Comparison of ENCODE assay signal across 1 cellular context in the genomic region with DNA sequence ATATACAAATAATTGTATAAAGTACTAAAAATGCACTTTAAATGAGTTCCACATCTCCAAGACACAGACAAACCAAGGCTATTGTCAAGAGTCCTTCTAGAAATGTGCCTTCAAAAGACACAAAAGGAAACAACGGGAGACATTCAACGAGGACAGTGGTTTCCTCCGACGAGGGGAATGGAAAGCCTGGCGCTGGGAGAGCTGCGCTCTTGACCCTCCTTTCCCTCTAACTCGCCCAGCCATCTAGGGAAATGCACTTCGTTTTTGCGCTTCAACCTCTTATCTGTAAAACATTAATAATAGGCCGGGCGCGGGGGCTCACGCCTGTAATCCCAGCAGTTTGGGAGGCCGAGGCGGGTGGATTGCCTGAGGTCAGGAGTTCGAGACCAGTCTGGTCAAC.
TF ChIP-seq lines count a peak whose summit lies in the region.

No MANE protein-coding gene starts in this region.

TF ChIP-seq in GM23338, 12 proteins besides CTCF, POLR2A, EP300 and RAD21 (continued from another document):
- TF ChIP-seq ZNF331 (CRISPR knock-in tag; IDR thresholded peaks at IDR 0.05; ENCODE audit: low read depth) (no peak), ZNF114 (CRISPR knock-in tag; IDR thresholded peaks at IDR 0.05) (no peak), EZH2phosphoT487 (IDR thresholded peaks at IDR 0.05; ENCODE audit: unreplicated experiment) (no peak), EZH2 (IDR thresholded peaks at IDR 0.05; ENCODE audit: low read depth, unreplicated experiment) (no peak), CREB1 (CRISPR knock-in tag; IDR thresholded peaks at IDR 0.05; ENCODE audit: low read depth) (no peak), NANOG (IDR thresholded peaks at IDR 0.05; ENCODE audit: borderline replicate concordance) (no peak)
- TF ChIP-seq, protein P1, sequence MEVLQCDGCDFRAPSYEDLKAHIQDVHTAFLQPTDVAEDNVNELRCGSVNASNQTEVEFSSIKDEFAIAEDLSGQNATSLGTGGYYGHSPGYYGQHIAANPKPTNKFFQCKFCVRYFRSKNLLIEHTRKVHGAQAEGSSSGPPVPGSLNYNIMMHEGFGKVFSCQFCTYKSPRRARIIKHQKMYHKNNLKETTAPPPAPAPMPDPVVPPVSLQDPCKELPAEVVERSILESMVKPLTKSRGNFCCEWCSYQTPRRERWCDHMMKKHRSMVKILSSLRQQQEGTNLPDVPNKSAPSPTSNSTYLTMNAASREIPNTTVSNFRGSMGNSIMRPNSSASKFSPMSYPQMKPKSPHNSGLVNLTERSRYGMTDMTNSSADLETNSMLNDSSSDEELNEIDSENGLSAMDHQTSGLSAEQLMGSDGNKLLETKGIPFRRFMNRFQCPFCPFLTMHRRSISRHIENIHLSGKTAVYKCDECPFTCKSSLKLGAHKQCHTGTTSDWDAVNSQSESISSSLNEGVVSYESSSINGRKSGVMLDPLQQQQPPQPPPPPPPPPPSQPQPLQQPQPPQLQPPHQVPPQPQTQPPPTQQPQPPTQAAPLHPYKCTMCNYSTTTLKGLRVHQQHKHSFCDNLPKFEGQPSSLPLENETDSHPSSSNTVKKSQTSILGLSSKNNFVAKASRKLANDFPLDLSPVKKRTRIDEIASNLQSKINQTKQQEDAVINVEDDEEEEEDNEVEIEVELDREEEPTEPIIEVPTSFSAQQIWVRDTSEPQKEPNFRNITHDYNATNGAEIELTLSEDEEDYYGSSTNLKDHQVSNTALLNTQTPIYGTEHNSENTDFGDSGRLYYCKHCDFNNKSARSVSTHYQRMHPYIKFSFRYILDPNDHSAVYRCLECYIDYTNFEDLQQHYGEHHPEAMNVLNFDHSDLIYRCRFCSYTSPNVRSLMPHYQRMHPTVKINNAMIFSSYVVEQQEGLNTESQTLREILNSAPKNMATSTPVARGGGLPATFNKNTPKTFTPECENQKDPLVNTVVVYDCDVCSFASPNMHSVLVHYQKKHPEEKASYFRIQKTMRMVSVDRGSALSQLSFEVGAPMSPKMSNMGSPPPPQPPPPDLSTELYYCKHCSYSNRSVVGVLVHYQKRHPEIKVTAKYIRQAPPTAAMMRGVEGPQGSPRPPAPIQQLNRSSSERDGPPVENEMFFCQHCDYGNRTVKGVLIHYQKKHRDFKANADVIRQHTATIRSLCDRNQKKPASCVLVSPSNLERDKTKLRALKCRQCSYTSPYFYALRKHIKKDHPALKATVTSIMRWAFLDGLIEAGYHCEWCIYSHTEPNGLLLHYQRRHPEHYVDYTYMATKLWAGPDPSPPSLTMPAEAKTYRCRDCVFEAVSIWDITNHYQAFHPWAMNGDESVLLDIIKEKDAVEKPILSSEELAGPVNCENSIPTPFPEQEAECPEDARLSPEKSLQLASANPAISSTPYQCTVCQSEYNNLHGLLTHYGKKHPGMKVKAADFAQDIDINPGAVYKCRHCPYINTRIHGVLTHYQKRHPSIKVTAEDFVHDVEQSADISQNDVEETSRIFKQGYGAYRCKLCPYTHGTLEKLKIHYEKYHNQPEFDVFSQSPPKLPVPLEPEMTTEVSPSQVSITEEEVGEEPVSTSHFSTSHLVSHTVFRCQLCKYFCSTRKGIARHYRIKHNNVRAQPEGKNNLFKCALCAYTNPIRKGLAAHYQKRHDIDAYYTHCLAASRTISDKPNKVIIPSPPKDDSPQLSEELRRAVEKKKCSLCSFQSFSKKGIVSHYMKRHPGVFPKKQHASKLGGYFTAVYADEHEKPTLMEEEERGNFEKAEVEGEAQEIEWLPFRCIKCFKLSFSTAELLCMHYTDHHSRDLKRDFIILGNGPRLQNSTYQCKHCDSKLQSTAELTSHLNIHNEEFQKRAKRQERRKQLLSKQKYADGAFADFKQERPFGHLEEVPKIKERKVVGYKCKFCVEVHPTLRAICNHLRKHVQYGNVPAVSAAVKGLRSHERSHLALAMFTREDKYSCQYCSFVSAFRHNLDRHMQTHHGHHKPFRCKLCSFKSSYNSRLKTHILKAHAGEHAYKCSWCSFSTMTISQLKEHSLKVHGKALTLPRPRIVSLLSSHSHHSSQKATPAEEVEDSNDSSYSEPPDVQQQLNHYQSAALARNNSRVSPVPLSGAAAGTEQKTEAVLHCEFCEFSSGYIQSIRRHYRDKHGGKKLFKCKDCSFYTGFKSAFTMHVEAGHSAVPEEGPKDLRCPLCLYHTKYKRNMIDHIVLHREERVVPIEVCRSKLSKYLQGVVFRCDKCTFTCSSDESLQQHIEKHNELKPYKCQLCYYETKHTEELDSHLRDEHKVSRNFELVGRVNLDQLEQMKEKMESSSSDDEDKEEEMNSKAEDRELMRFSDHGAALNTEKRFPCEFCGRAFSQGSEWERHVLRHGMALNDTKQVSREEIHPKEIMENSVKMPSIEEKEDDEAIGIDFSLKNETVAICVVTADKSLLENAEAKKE (CRISPR knock-in tag; IDR thresholded peaks at IDR 0.05) = no peak
